Comparison of ENCODE assay signal across 17 cellular contexts in the genomic region with DNA sequence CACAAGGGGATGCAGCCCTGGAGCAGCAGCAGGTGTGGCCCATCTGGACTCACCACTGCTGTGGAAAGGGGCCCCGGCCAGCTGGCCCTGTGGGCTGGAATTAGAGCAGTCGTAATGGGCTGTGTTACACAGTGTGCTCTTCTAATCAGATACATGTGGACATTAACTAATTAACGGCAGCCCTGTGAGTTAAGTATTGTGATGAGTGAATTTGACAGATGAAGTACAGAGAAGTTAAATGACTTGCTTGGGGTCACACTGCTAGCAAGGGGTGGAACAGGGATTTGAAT. TPM values are rescaled to one million over a fixed set of nuclear protein-coding genes. Genes with fewer than 3 reads are reported as not detected.
DNase-seq lines count a peak whose midpoint lies in the region; ATAC-seq and TF ChIP-seq lines count a peak whose summit lies in the region.
"Had no signal": no experiment of that assay in that cellular context is flagged by ENCODE, and none has a peak within 500 bp of the region (broad histone marks: within the 10 kb centered on the region; RNA-seq: fewer than 3 reads in every experiment).

No MANE protein-coding gene starts in this region.

- no peaks in the 10 kb centered on the region for H3K9me3 Mint-ChIP-seq in activated naive CD4-positive, alpha-beta T cell treated with anti-CD3 and anti-CD28 coated beads, Interleukin-2, amount 10 ng/mL, durations not matched to agents 7 days and 5 days
- H3K9me3 Mint-ChIP-seq: activated T-helper 17 cell treated with anti-CD3 and anti-CD28 coated beads, Interleukin-2, amount 50 U/mL, for 72 hours had no signal

- no peaks in the 10 kb centered on the region for H3K4me1 ChIP-seq in SJCRH30
- H3K4me1 ChIP-seq in iPS-20b (ENCODE audit: insufficient read depth, low read length): peaks cover 63% of the 10 kb centered on the region
- H3K4me1 ChIP-seq in upper lobe of right lung: peaks cover 18% of the 10 kb centered on the region
- H3K4me1 ChIP-seq: prostate gland had no signal

- H3K36me3 ChIP-seq in SJCRH30 (no peaks in the 10 kb centered on the region), iPS-20b (ENCODE audit: insufficient read depth, low read depth, low read length) (no peaks in the 10 kb centered on the region), upper lobe of right lung (peaks cover 6% of the 10 kb centered on the region)
- H3K36me3 ChIP-seq: prostate gland had no signal

- H3K27me3 ChIP-seq in SJCRH30 (0 out of 2 replicates have a peak, but pooled peaks cover 2% of the 10 kb centered on the region), iPS-20b (ENCODE audit: insufficient read depth, low read length) (peaks cover 56% of the 10 kb centered on the region), upper lobe of right lung (no peaks in the 10 kb centered on the region)

- no peak for TF ChIP-seq CTCF in upper lobe of right lung (IDR thresholded peaks at IDR 0.05)

- H3K27ac Mint-ChIP-seq in activated naive CD4-positive, alpha-beta T cell treated with anti-CD3 and anti-CD28 coated beads, Interleukin-2, amount 10 ng/mL, durations not matched to agents 7 days and 5 days: peak overlapping the region; percentile 38

- H3K27ac ChIP-seq in SJCRH30 (no peak overlapping the region), iPS-20b (ENCODE audit: low read length) (no peak overlapping the region), upper lobe of right lung (peak overlapping the region; percentile 6), caudate nucleus (ENCODE audit: low read depth, low read length) (no peak overlapping the region)
- H3K27ac ChIP-seq: prostate gland had no signal

- no peak for DNase-seq in activated naive CD4-positive, alpha-beta T cell treated with anti-CD3 and anti-CD28 coated beads, Interleukin-2, amount 10 ng/mL, durations not matched to agents 7 days and 5 days
- DNase-seq in activated naive CD4-positive, alpha-beta T cell treated with anti-CD3 and anti-CD28 coated beads, Interleukin-2, amount 50 U/mL, for 16 hours: no peak
- DNase-seq in SJCRH30: peak; percentile 24 to 45
- DNase-seq in upper lobe of right lung: no peak
- DNase-seq in activated CD8-positive, alpha-beta memory T cell treated with anti-CD3 and anti-CD28 coated beads, Interleukin-2, amount 50 U/mL, for 48 hours: no peak
- DNase-seq in caudate nucleus (lab: John Stamatoyannopoulos, UW): no peak
- DNase-seq: activated CD4-positive, alpha-beta T cell treated with anti-CD3 and anti-CD28 coated beads, Interleukin-2, amount 50 U/mL, for 48 hours; aorta; cortex of kidney; NK-92 treated with Interleukin-12 subunit alpha and Interleukin-12 subunit beta, amount 100 ng/mL, for 24 hours; stimulated activated CD4-positive, alpha-beta T cell treated with anti-CD3 and anti-CD28 coated beads, Interleukin-15, amount 100 ng/mL, for 24 hours had no signal

- H3K4me3 ChIP-seq in SJCRH30 (no peak overlapping the region), iPS-20b (ENCODE audit: low read length) (peak overlapping the region; percentile 28; the same call in 1 of the 2 replicates), upper lobe of right lung (no peak overlapping the region)
- H3K4me3 ChIP-seq: prostate gland had no signal

- CTCF ChIA-PET in activated naive CD4-positive, alpha-beta T cell treated with anti-CD3 and anti-CD28 coated beads, Interleukin-2, amount 10 ng/mL, durations not matched to agents 7 days and 5 days (lab: Charles Lee): interaction anchor here (0.8 to 1.9 kb wide), 4 partner anchors 9 to 232 kb away, joined by 3 to 8 read pairs (median 5); no protein-coding TSS in a partner anchor

- H3K9me3 ChIP-seq in SJCRH30 (replicated peaks) (no peaks in the 10 kb centered on the region), iPS-20b (ENCODE audit: insufficient read depth, low read depth, low read length) (no peaks in the 10 kb centered on the region), upper lobe of right lung (no peaks in the 10 kb centered on the region)
- H3K9me3 ChIP-seq: prostate gland had no signal

- no peaks in the 10 kb centered on the region for H3K27me3 Mint-ChIP-seq in activated naive CD4-positive, alpha-beta T cell treated with anti-CD3 and anti-CD28 coated beads, Interleukin-2, amount 10 ng/mL, durations not matched to agents 7 days and 5 days
- H3K27me3 Mint-ChIP-seq: activated T-helper 17 cell treated with anti-CD3 and anti-CD28 coated beads, Interleukin-2, amount 50 U/mL, for 72 hours had no signal

- H3K36me3 Mint-ChIP-seq in activated naive CD4-positive, alpha-beta T cell treated with anti-CD3 and anti-CD28 coated beads, Interleukin-2, amount 10 ng/mL, durations not matched to agents 7 days and 5 days: peaks cover 25% of the 10 kb centered on the region

- H3K4me3 Mint-ChIP-seq in activated naive CD4-positive, alpha-beta T cell treated with anti-CD3 and anti-CD28 coated beads, Interleukin-2, amount 10 ng/mL, durations not matched to agents 7 days and 5 days: no peak overlapping the region
- H3K4me3 Mint-ChIP-seq: activated T-helper 17 cell treated with anti-CD3 and anti-CD28 coated beads, Interleukin-2, amount 50 U/mL, for 72 hours had no signal

- ATAC-seq in upper lobe of right lung (peak; percentile 34), GM19035 (IDR thresholded peaks at IDR 0.05; ENCODE audit: unreplicated experiment) (no peak)
- ATAC-seq: activated T-helper 17 cell treated with anti-CD3 and anti-CD28 coated beads, Interleukin-2, amount 50 U/mL, for 72 hours; esophagus mucosa; left colon had no signal

- H3K4me1 Mint-ChIP-seq in activated naive CD4-positive, alpha-beta T cell treated with anti-CD3 and anti-CD28 coated beads, Interleukin-2, amount 10 ng/mL, durations not matched to agents 7 days and 5 days: peaks cover 23% of the 10 kb centered on the region

- no peak overlapping the region for H3K9ac ChIP-seq in iPS-20b (ENCODE audit: low read depth, low read length)

- intact Hi-C loops in upper lobe of right lung (cut with DNase I): no loop called here

RNA-seq across cellular contexts. Expression of a gene that starts 58.6 kb away (rescaled TPM):
- 26.6 and 41.2 TPM in 2 replicates for total RNA-seq in SJCRH30 (2014; rRNA removed; shearing (Covaris generic))
- total RNA-seq in upper lobe of right lung: 84.5 TPM

Comparison
In these comparisons a context has a peak if more than half of its experiments do, and no peak if none do; other contexts are left out.
1. DNase-seq: peak in SJCRH30 (2 of 2); none in activated naive CD4-positive, alpha-beta T cell treated with anti-CD3 and anti-CD28 coated beads, Interleukin-2, amount 10 ng/mL, durations not matched to agents 7 days and 5 days (single experiment), activated naive CD4-positive, alpha-beta T cell treated with anti-CD3 and anti-CD28 coated beads, Interleukin-2, amount 50 U/mL, for 16 hours (single experiment), upper lobe of right lung (single experiment), activated CD8-positive, alpha-beta memory T cell treated with anti-CD3 and anti-CD28 coated beads, Interleukin-2, amount 50 U/mL, for 48 hours (single experiment) and caudate nucleus (0 of 61).